ENCODE assay signal across 7 cellular contexts in the genomic region with DNA sequence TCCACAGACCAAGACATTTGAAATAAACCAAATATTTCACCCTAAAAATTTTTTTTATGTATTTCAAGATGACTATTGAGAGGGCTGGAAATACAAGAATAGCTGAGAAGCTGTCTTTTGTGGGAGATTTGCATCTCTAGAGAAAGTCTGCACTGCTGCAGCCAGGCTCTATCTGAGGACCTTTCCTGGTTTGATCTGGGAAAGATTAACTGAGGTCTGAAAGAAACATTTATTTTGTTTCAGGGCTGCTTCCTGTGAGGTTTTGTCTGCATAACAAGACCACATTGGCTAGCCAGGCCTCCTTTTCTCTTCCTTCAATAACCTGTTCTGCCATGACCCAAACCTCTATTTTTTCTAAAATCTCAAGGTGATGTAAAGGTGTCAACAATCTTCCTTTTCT.
"Had no signal": no experiment of that assay in that cellular context is flagged by ENCODE, and none has a peak within 500 bp of the region (broad histone marks: within the 10 kb centered on the region; RNA-seq: fewer than 3 reads in every experiment).

No MANE protein-coding gene starts in this region.

- H3K9me3 Mint-ChIP-seq: IgD-negative memory B cell had no signal

- H3K27me3 Mint-ChIP-seq: IgD-negative memory B cell had no signal

- H3K27ac Mint-ChIP-seq: IgD-negative memory B cell had no signal

- H3K27ac ChIP-seq: KMS-11 had no signal

- DNase-seq: GOT3, H9, HCEC 1CT, KBM-7 had no signal

- H3K4me1 Mint-ChIP-seq: IgD-negative memory B cell had no signal

- H3K9ac ChIP-seq: KMS-11 had no signal

- H3K4me2 ChIP-seq: KMS-11 had no signal

- H3K4me3 Mint-ChIP-seq: H9, IgD-negative memory B cell had no signal

- ATAC-seq: HepG2 had no signal

- H3K36me3 Mint-ChIP-seq: IgD-negative memory B cell had no signal
